In the genomic region with DNA sequence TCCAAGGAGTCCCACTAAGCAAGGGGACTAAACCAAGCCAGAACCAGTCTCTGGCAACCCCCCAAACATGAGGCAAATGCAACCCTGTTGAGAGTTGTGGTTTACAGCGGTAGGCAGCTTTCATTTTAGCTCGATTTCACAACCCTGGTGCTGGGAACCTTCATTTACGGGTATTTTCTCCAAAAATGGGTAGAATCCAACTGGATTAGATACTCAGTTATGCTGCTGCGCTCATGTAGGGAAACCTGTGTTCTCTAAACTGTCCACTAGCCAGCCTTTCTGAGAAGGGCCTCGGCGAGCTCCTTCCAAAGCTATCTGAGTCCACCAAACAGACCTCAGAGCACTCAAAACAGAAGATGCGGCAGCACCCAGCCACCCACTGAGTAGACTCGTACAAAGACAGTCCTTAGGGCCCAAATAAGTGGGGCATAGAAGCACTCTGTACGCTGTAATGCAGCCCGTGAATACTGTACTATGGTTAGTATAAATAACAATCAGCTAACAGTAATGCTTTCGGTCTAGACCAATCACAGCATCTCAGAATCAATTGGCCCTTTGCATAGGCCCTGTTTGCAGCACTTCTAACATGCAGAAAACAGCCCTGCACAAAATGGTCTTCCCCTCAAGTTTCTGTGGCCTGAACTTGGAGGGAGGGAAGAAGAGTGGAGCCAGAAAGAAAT, we compare ENCODE assay signal across 8 cellular contexts.
DNase-seq lines count a peak whose midpoint lies in the region; ATAC-seq and TF ChIP-seq lines count a peak whose summit lies in the region.

No MANE protein-coding gene starts in this region.

- no peak for TF ChIP-seq EP300 in suprapubic skin (IDR thresholded peaks at IDR 0.05)

- ATAC-seq in GM18868 (IDR thresholded peaks at IDR 0.05; ENCODE audit: unreplicated experiment) (peak; percentile 45), HG02840 (IDR thresholded peaks at IDR 0.05; ENCODE audit: low FRiP score, unreplicated experiment) (peak; percentile 36), HG03097 (IDR thresholded peaks at IDR 0.05; ENCODE audit: low FRiP score, unreplicated experiment) (no peak)

- no peaks in the 10 kb centered on the region for H3K9me3 ChIP-seq in suprapubic skin

- H3K27ac ChIP-seq in suprapubic skin = peak overlapping the region; percentile 53

- peaks cover 81% of the 10 kb centered on the region for H3K4me1 ChIP-seq in suprapubic skin

- H3K27me3 ChIP-seq in suprapubic skin = no peaks in the 10 kb centered on the region

- TF ChIP-seq CTCF in suprapubic skin (IDR thresholded peaks at IDR 0.05) = no peak

- DNase-seq in SK-MEL-5 (ENCODE audit: low read depth, low spot score) (peak; percentile 22), fibroblast of gingiva (ENCODE audit: low read depth) (peak; percentile 97), suprapubic skin (ENCODE audit: low spot score in 2 of 2) (no peak), UCSD-AML1 (lab: John Stamatoyannopoulos, UW; ENCODE audit: unreplicated experiment) (no peak), GM19240 (ENCODE audit: insufficient read length, low spot score) (no peak)

- no peak for TF ChIP-seq POLR2A in suprapubic skin (IDR thresholded peaks at IDR 0.05)

- WGBS in suprapubic skin = 78% methylated on average over 11 of the region's 11 CpGs

- in situ Hi-C loops in SK-MEL-5 (cut with HindIII; ENCODE audit: low pct_unique_long_range_greater_than_20kb, low sequenced_read_pairs) = no loop called here

- H3K4me3 ChIP-seq in suprapubic skin = no peak overlapping the region

- H3K36me3 ChIP-seq in suprapubic skin = peaks cover 28% of the 10 kb centered on the region

Comparison
In these comparisons a context has a peak if more than half of its experiments do, and no peak if none do; other contexts are left out.
1. DNase-seq: peak in SK-MEL-5 (single experiment) and fibroblast of gingiva (single experiment); none in suprapubic skin (0 of 2), UCSD-AML1 (single experiment) and GM19240 (single experiment).